In the genomic region with DNA sequence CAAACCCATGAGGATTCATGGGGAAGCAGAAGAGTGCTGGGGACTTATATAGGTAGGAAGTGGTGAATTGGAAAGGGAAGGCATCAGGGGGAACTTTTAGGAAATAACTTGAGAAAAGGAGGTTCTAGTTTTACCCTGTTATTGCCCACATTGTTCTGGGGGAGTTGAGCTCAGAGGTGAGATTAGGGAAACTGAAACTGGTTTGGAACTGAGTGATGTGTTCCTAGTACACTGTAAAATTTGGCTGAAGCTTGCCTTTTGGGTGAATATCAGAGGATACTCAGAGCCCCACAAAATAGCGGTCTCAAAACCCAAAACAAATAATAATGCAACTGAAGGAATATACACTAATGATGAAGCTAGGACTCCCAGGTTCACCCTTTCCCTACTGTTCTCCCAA, we compare ENCODE assay signal across 7 cellular contexts. TPM values are rescaled to one million over a fixed set of nuclear protein-coding genes. Genes with fewer than 3 reads are reported as not detected.
"Had no signal": no experiment of that assay in that cellular context is flagged by ENCODE, and none has a peak within 500 bp of the region (broad histone marks: within the 10 kb centered on the region; RNA-seq: fewer than 3 reads in every experiment).

No MANE protein-coding gene starts in this region.

- H3K27ac Mint-ChIP-seq: GM23338, IgD-negative memory B cell had no signal

- H3K4me3 Mint-ChIP-seq: GM23338, H9, IgD-negative memory B cell had no signal

- ATAC-seq: GM23338 had no signal

- H3K4me2 ChIP-seq: GM23338 had no signal

- H3K4me3 ChIP-seq: GM23338 had no signal

- H2AFZ ChIP-seq: GM23338 had no signal

- DNase-seq: H9, HCEC 1CT, KBM-7 had no signal

- H3K4me1 Mint-ChIP-seq: GM23338, H9, IgD-negative memory B cell had no signal

- H3K27me3 Mint-ChIP-seq: IgD-negative memory B cell had no signal

RNA-seq across cellular contexts. Expression of gene APOB, which starts 39.6 kb away (rescaled TPM):
- total RNA-seq: HT-29 had no signal

RNA-seq across cellular contexts. Expression of gene TDRD15, which starts 40.3 kb away (rescaled TPM):
- total RNA-seq: H1, H9, HT-29 had no signal
